ENCODE assay signal across 8 cellular contexts in the genomic region with DNA sequence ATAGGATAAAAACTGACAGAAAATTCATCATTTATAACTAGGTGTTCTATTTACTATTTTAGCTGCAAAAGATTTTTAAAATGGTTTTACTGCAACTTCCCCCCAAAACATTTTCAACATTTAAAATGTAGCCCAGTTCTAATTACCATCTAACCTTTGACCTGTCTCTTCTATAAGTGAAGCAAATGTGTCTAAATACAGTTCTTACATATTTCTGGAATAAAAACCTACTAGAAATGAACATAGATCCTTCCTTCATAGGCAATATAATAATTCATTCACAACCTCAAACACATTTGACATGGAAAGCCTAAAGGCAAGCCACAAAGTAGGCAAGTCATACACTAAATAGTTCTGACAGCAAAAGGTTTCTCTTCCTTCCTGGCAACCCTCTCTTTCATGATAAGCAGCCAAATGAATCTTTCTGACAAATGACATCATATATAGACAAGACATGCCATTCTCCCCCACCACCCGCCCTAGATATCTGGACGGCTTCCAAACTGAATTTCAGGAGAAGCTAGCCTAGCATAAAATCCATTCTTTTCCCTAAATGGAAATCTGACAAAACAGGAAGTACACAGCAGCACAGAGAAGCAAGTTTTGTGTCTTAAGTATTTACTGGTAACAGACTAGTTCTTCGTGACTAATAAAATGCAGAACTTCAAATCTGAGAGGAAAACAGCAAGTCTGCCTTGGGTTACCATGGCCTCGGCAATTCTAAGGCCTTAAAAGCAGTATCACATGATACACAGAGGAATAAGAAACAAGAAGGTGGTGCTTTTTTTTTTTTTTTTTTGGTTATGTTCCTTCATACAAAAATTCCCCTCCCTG. TPM values are rescaled to one million over a fixed set of nuclear protein-coding genes. Genes with fewer than 3 reads are reported as not detected.
DNase-seq lines count a peak whose midpoint lies in the region; ATAC-seq and TF ChIP-seq lines count a peak whose summit lies in the region.

No MANE protein-coding gene starts in this region.

- peak overlapping the region in 1 of 10 experiments; percentile 16; a peak in 1 of 20 replicates for H3K4me3 ChIP-seq in BLaER1 treated with 17β-estradiol and CSF1 and Interleukin-3, amounts not matched to agents 10 nM and 100 nM
- H3K4me3 ChIP-seq in astrocyte of the spinal cord (ENCODE audit: low read depth, low read length) (no peak overlapping the region), right cardiac atrium (ENCODE audit: low read length) (no peak overlapping the region), skeletal muscle satellite cell (ENCODE audit: low read length) (no peak overlapping the region)

- H3K27ac ChIP-seq in BLaER1 treated with 17β-estradiol and CSF1 and Interleukin-3, amounts not matched to agents 10 nM and 100 nM: peak overlapping the region in 9 of 11 experiments; percentile 7 to 95 (median 69); a peak in 17 of 22 replicates
- peak overlapping the region; percentile 62 for H3K27ac ChIP-seq in right cardiac atrium (ENCODE audit: low read length)

- intact Hi-C loops in right cardiac atrium (cut with DNase I): no loop called here

- H3K9me3 ChIP-seq in BLaER1 treated with 17β-estradiol and CSF1 and Interleukin-3, amounts not matched to agents 10 nM and 100 nM (replicated peaks in 1 of 11): no peaks in the 10 kb centered on the region
- H3K9me3 ChIP-seq in right cardiac atrium (ENCODE audit: control insufficient read depth, low read length): no peaks in the 10 kb centered on the region
- no peaks in the 10 kb centered on the region for H3K9me3 ChIP-seq in skeletal muscle satellite cell (replicated peaks; ENCODE audit: low read length)

- H3K36me3 ChIP-seq in BLaER1 treated with 17β-estradiol and CSF1 and Interleukin-3, amounts not matched to agents 10 nM and 100 nM: peaks cover 64 to 95% (median 84%) of the 10 kb centered on the region in 11 experiments
- H3K36me3 ChIP-seq in skeletal muscle satellite cell (ENCODE audit: insufficient read depth, low read length): peaks cover 50% of the 10 kb centered on the region

- ATAC-seq in GM21381 (IDR thresholded peaks at IDR 0.05; ENCODE audit: unreplicated experiment) (peak; percentile 49), right cardiac atrium (peak; percentile 74 to 84), HG03025 (IDR thresholded peaks at IDR 0.05; ENCODE audit: low FRiP score, unreplicated experiment) (no peak), HG03045 (IDR thresholded peaks at IDR 0.05; ENCODE audit: unreplicated experiment) (no peak)

- no peak for TF ChIP-seq CTCF in astrocyte of the spinal cord (IDR thresholded peaks at IDR 0.05; ENCODE audit: low read depth, low read length)

- peak overlapping the region in 7 of 11 experiments; percentile 0 to 86 (median 28); a peak in 9 of 22 replicates for H3K9ac ChIP-seq in BLaER1 treated with 17β-estradiol and CSF1 and Interleukin-3, amounts not matched to agents 10 nM and 100 nM
- H3K9ac ChIP-seq in skeletal muscle satellite cell (ENCODE audit: low read depth, low read length): peak overlapping the region; percentile 67

- no peaks in the 10 kb centered on the region for H3K27me3 ChIP-seq in BLaER1 treated with 17β-estradiol and CSF1 and Interleukin-3, amounts not matched to agents 10 nM and 100 nM
- H3K27me3 ChIP-seq in right cardiac atrium (ENCODE audit: control insufficient read depth, insufficient read depth) (no peaks in the 10 kb centered on the region), skeletal muscle satellite cell (ENCODE audit: control insufficient read depth, insufficient read depth, low read length) (no peaks in the 10 kb centered on the region)

- 5% methylated on average over 4 of the region's 4 CpGs for WGBS in right cardiac atrium

- H3K4me2 ChIP-seq in BLaER1 treated with 17β-estradiol and CSF1 and Interleukin-3, amounts not matched to agents 10 nM and 100 nM: peak overlapping the region; percentile 39 to 95 (median 52); a peak in 20 of 22 replicates
- H3K4me2 ChIP-seq in skeletal muscle satellite cell (ENCODE audit: low read length): peak overlapping the region; percentile 1

- H3K4me1 ChIP-seq in BLaER1 treated with 17β-estradiol and CSF1 and Interleukin-3, amounts not matched to agents 10 nM and 100 nM: peaks cover 19 to 77% (median 30%) of the 10 kb centered on the region in 10 experiments
- H3K4me1 ChIP-seq in right cardiac atrium (ENCODE audit: control insufficient read depth, insufficient read depth, low read length): no peaks in the 10 kb centered on the region
- H3K4me1 ChIP-seq in skeletal muscle satellite cell (ENCODE audit: control insufficient read depth, insufficient read depth, low read length): peaks cover 31% of the 10 kb centered on the region

- H4K20me1 ChIP-seq in BLaER1 treated with 17β-estradiol and CSF1 and Interleukin-3, amounts not matched to agents 10 nM and 100 nM: peaks cover 11 to 100% (median 92%) of the 10 kb centered on the region in 11 experiments; a peak in 21 of 22 replicates

- in situ Hi-C loops in astrocyte of the spinal cord (cut with HindIII; ENCODE audit: low sequenced_read_pairs): no loop called here

- DNase-seq in NAMALWA (ENCODE audit: low spot score) (peak; percentile 16), astrocyte of the spinal cord (ENCODE audit: low read depth, low spot score) (peak; percentile 89), right cardiac atrium (peak in 1 of 3 donors; percentile 39)

RNA-seq across cellular contexts. Expression of gene ARID4A, which starts 17.2 kb away (rescaled TPM):
- 10 to 100 TPM; 17.1 to 26.1 (median 18.1) TPM for total RNA-seq in right cardiac atrium
- 8.3 TPM for polyA plus RNA-seq in right cardiac atrium
- 4.8 and 5.0 TPM in 2 replicates for total RNA-seq in skeletal muscle satellite cell (2012; rRNA removed)

RNA-seq across cellular contexts. Expression of gene PSMA3, which starts 36.5 kb away (rescaled TPM):
- total RNA-seq in right cardiac atrium: 100 to 1,000 TPM; 112 to 147 (median 124) TPM
- 159 TPM for polyA plus RNA-seq in right cardiac atrium
- total RNA-seq in skeletal muscle satellite cell (2012; rRNA removed): 130 and 155 TPM in 2 replicates

Comparison
In these comparisons a context has a peak if more than half of its experiments do, and no peak if none do; other contexts are left out.
1. ATAC-seq: peak in GM21381 (single experiment) and right cardiac atrium (2 of 2); none in HG03025 (single experiment) and HG03045 (single experiment).